15 cellular contexts compared by ENCODE assay signal in the genomic region with DNA sequence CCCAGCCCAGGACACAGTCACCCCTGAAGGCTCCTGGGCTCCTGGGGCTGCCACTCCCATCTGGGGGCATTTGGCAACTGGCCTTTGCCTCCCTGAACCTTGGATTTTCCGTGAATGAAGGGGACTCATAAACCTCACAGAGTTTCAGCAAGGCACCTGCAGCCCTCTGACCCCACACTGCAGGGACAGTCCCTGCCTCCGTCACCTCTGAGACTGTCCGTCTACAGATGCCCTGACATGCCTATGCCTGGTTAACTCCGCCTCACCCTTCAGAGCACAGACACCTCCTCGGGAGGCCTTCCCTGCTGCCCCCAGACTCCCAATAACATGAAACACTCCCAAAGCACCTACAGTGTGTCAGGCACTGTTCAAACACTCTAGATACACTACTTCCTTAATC. TPM values are rescaled to one million over a fixed set of nuclear protein-coding genes. Genes with fewer than 3 reads are reported as not detected.
"Had no signal": no experiment of that assay in that cellular context is flagged by ENCODE, and none has a peak within 500 bp of the region (broad histone marks: within the 10 kb centered on the region; RNA-seq: fewer than 3 reads in every experiment).

No MANE protein-coding gene starts in this region.

RNA-seq across cellular contexts. Expression of a gene that starts 0.8 kb away (rescaled TPM):
- total RNA-seq: naive thymus-derived CD8-positive, alpha-beta T cell; occipital lobe; osteocyte; pancreas; posterior vena cava; prostate gland; pulmonary artery endothelial cell; right atrium auricular region; sciatic nerve; suprapubic skin; testis; upper lobe of right lung; urinary bladder; uterus had no signal
- polyA plus RNA-seq: naive thymus-derived CD8-positive, alpha-beta T cell; neural cell; pancreas; urinary bladder had no signal
